1 cellular context compared by ENCODE assay signal in genomic region chr17:63446981-63447687, GRCh38.
TF ChIP-seq lines count a peak whose summit lies in the region.

No MANE protein-coding gene starts in this region.

TF ChIP-seq in K562, 482 proteins besides CTCF, POLR2A, EP300 and RAD21 (continued from another document):
- TF ChIP-seq ZKSCAN1 (IDR thresholded peaks at IDR 0.05; ENCODE audit: low read depth, low read length) (no peak), NUFIP1 (IDR thresholded peaks at IDR 0.05; ENCODE audit: partially characterized antibody) (no peak), GTF2A2 (tag; IDR thresholded peaks at IDR 0.05) (no peak), HES1 (IDR thresholded peaks at IDR 0.05; ENCODE audit: low read depth) (no peak), U2AF2 (optimal IDR thresholded peaks at IDR 0.05; ENCODE audit: low read depth, low read length) (no peak), ZNF75A (CRISPR knock-in tag; IDR thresholded peaks at IDR 0.05) (0 out of 2 replicates have a peak, but pooled peaks have one; percentile 24), BRF2 (IDR thresholded peaks at IDR 0.05; ENCODE audit: borderline replicate concordance, insufficient read depth, insufficient read length) (no peak), ILK (tag; IDR thresholded peaks at IDR 0.05; ENCODE audit: borderline replicate concordance, low read depth) (no peak), SP2 (IDR thresholded peaks at IDR 0.05; ENCODE audit: extremely low read depth, low read depth, low read length, poor library complexity, severe bottlenecking) (no peak), BHLHE40 (IDR thresholded peaks at IDR 0.05; ENCODE audit: low read length) (no peak), SIX5 (IDR thresholded peaks at IDR 0.05; ENCODE audit: borderline replicate concordance in 1 of 2, insufficient read depth in 1 of 2, low read depth in 1 of 2, low read length in 2 of 2) (no peak), ZZZ3 (IDR thresholded peaks at IDR 0.05) (no peak), RBM34 (IDR thresholded peaks at IDR 0.05; ENCODE audit: borderline replicate concordance, insufficient read depth, low read length) (no peak), ZNF444 (CRISPR knock-in tag; IDR thresholded peaks at IDR 0.05) (no peak), PRMT5 (CRISPR knock-in tag; IDR thresholded peaks at IDR 0.05) (no peak), COPS2 (conservative IDR thresholded peaks at IDR 0.05) (no peak), ZNF165 (CRISPR knock-in tag; IDR thresholded peaks at IDR 0.05; ENCODE audit: borderline replicate concordance) (0 out of 2 replicates have a peak, but pooled peaks have one; percentile 13), GATAD2B (IDR thresholded peaks at IDR 0.05; ENCODE audit: borderline replicate concordance) (no peak; the same call in 1 of the 2 replicates), ZNF586 (CRISPR knock-in tag; conservative IDR thresholded peaks at IDR 0.05) (no peak)
- TF ChIP-seq, protein P1, sequence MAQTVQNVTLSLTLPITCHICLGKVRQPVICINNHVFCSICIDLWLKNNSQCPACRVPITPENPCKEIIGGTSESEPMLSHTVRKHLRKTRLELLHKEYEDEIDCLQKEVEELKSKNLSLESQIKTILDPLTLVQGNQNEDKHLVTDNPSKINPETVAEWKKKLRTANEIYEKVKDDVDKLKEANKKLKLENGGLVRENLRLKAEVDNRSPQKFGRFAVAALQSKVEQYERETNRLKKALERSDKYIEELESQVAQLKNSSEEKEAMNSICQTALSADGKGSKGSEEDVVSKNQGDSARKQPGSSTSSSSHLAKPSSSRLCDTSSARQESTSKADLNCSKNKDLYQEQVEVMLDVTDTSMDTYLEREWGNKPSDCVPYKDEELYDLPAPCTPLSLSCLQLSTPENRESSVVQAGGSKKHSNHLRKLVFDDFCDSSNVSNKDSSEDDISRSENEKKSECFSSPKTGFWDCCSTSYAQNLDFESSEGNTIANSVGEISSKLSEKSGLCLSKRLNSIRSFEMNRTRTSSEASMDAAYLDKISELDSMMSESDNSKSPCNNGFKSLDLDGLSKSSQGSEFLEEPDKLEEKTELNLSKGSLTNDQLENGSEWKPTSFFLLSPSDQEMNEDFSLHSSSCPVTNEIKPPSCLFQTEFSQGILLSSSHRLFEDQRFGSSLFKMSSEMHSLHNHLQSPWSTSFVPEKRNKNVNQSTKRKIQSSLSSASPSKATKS (CRISPR knock-in tag; IDR thresholded peaks at IDR 0.05) = no peak
TF ChIP-seq in K562: peak in this region for 91.
